In the genomic region with DNA sequence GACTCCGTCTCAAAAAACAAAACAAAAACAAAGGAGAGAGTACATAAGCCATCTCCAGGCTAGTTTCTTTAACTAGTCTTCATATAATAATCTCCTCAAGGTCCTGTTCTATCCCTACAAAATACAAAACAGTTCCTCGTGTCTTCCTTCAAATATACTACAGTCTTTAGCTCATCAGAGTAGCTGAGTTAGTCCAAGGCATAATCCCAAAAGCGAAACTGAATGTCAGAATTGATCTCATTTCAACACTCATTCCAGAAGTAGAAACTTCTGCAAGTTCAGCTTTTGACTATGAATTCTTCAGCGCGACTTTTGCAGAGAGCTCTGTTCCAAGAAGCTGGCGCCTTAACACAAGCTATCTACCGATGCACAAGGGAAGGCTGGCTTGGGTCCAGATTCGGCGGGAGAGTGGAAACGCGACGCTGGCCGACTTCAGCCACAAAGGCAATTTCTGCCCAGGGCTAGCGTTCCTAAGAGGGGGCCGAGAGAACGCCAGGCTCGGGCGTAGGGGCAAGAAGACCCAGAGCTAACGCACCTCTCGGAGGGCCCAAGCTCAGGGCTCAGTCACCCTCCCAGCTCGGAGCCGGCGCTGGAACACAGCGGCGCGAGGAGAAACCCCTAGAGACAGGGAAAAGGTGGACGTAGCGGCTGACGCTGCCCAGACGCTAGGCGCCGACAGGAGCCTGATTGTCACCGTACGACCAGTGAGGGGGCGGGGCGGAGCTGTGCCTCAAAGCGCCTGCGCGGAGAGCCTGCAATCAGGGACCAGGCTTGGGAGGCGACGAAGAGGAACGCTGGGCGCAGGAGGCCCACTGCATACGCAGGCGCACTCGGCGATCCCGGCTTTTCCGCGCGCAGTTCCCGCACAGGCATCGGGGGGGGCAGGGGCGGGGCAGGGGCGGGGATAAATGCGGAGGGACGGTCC, we compare ENCODE assay signal across 8 cellular contexts. TPM values are rescaled to one million over a fixed set of nuclear protein-coding genes. Genes with fewer than 3 reads are reported as not detected.
A peak's percentile ranks its signal among the peaks of the same experiment; 100 is the strongest.
DNase-seq lines count a peak whose midpoint lies in the region; ATAC-seq and TF ChIP-seq lines count a peak whose summit lies in the region.

No MANE protein-coding gene starts in this region.

- H3K4me1 ChIP-seq in HUES48 (ENCODE audit: control insufficient read depth, insufficient read depth, low read length): peaks cover 19% of the 10 kb centered on the region
- H3K4me1 ChIP-seq in NT2/D1 (ENCODE audit: insufficient read depth, insufficient read length): no peaks in the 10 kb centered on the region

- peaks cover 20% of the 10 kb centered on the region for H3K4me1 Mint-ChIP-seq in Calu3 (ENCODE audit: low read depth, unreplicated experiment)
- H3K4me1 Mint-ChIP-seq in endothelial cell (ENCODE audit: unreplicated experiment): peaks cover 26% of the 10 kb centered on the region
- peaks cover 47% of the 10 kb centered on the region for H3K4me1 Mint-ChIP-seq in mesothelial cell of epicardium

- H3K9me3 ChIP-seq in HUES48 (ENCODE audit: control insufficient read depth, insufficient read depth, low read length) (no peaks in the 10 kb centered on the region), NT2/D1 (ENCODE audit: insufficient read depth, low read length) (no peaks in the 10 kb centered on the region)

- H3K36me3 ChIP-seq in HUES48 (ENCODE audit: control insufficient read depth, insufficient read depth, low read length) (0 out of 2 replicates have a peak, but pooled peaks cover under 1% of the 10 kb centered on the region), NT2/D1 (ENCODE audit: insufficient read depth, insufficient read length, low read length) (peaks cover 1% of the 10 kb centered on the region)

- peak; percentile 83 for ATAC-seq in GM21423 (IDR thresholded peaks at IDR 0.05; ENCODE audit: unreplicated experiment)

- H3K27me3 Mint-ChIP-seq in Calu3 (ENCODE audit: unreplicated experiment): no peaks in the 10 kb centered on the region
- H3K27me3 Mint-ChIP-seq in endothelial cell (ENCODE audit: unreplicated experiment): peaks cover 2% of the 10 kb centered on the region
- H3K27me3 Mint-ChIP-seq in mesothelial cell of epicardium (ENCODE audit: low read depth): no peaks in the 10 kb centered on the region

- TF ChIP-seq CTCF in Calu3 (IDR thresholded peaks at IDR 0.05; ENCODE audit: unreplicated experiment) (no peak), endothelial cell (IDR thresholded peaks at IDR 0.05; ENCODE audit: unreplicated experiment) (no peak), mesothelial cell of epicardium (IDR thresholded peaks at IDR 0.05; ENCODE audit: unreplicated experiment) (no peak)

- intact Hi-C loops in Calu3 (cut with micrococcal nuclease; ENCODE audit: unreplicated experiment): no loop called here

- H3K36me3 Mint-ChIP-seq in Calu3 (ENCODE audit: insufficient read depth, unreplicated experiment) (peaks cover 30% of the 10 kb centered on the region), endothelial cell (ENCODE audit: low read depth, unreplicated experiment) (peaks cover 4% of the 10 kb centered on the region), mesothelial cell of epicardium (peaks cover 17% of the 10 kb centered on the region)

- H3K27me3 ChIP-seq in HUES48 (ENCODE audit: control insufficient read depth, insufficient read depth, low read length): no peaks in the 10 kb centered on the region
- no peaks in the 10 kb centered on the region for H3K27me3 ChIP-seq in NT2/D1 (ENCODE audit: insufficient read depth, insufficient read length)

- H3K4me3 ChIP-seq in HUES48 (ENCODE audit: low read depth, low read length): peak overlapping the region; percentile 98
- peak overlapping the region; percentile 87 for H3K4me3 ChIP-seq in NT2/D1 (ENCODE audit: insufficient read length, low read depth)

- TSS peak; percentile 60 for BruUV-seq in Calu3 (replicated peaks; lab: Mats Ljungman, UMichigan)

- peak overlapping the region; percentile 98 for H3K27ac ChIP-seq in HUES48 (ENCODE audit: low read depth, low read length)

- H3K9ac ChIP-seq in HUES48 (ENCODE audit: low read depth, low read length) (peak overlapping the region; percentile 78), NT2/D1 (ENCODE audit: insufficient read length, low read depth) (peak overlapping the region; percentile 97)

- H3K4me3 Mint-ChIP-seq in Calu3 (ENCODE audit: low read depth, unreplicated experiment): peak overlapping the region; percentile 94
- H3K4me3 Mint-ChIP-seq in endothelial cell (ENCODE audit: unreplicated experiment): peak overlapping the region; percentile 97
- H3K4me3 Mint-ChIP-seq in mesothelial cell of epicardium: peak overlapping the region; percentile 95

- H3K9me3 Mint-ChIP-seq in Calu3 (ENCODE audit: low read depth, unreplicated experiment) (no peaks in the 10 kb centered on the region), endothelial cell (ENCODE audit: unreplicated experiment) (no peaks in the 10 kb centered on the region), mesothelial cell of epicardium (peaks cover 10% of the 10 kb centered on the region)

- CTCF ChIA-PET in Calu3 (lab: Charles Lee): interaction anchor here (0.7 to 1.1 kb wide), 4 partner anchors 21 to 1931 kb away, joined by 3 to 4 read pairs (median 4); a partner anchor contains a TSS

- H3K27ac Mint-ChIP-seq in Calu3 (ENCODE audit: unreplicated experiment) (peak overlapping the region; percentile 86), endothelial cell (ENCODE audit: unreplicated experiment) (peak overlapping the region; percentile 94), mesothelial cell of epicardium (peak overlapping the region; percentile 100)

- peak; percentile 97 for DNase-seq in Calu3
- peak; percentile 99 for DNase-seq in NT2/D1 (ENCODE audit: low read depth, low spot score)
- peak; percentile 98 for DNase-seq in activated CD8-positive, alpha-beta memory T cell treated with anti-CD3 and anti-CD28 coated beads, Interleukin-2, amount 50 U/mL, for 4 hours
- DNase-seq in endothelial cell (ENCODE audit: low spot score): peak; percentile 99
- DNase-seq in mesothelial cell of epicardium (ENCODE audit: low spot score in 2 of 2, unreplicated experiment in 2 of 2): peak; percentile 98 to 100
- peak; percentile 94 for DNase-seq in stimulated activated CD8-positive, alpha-beta memory T cell treated with anti-CD3 and anti-CD28 coated beads, Interleukin-15, amount 100 ng/mL, for 4 hours (ENCODE audit: low read depth in 2 of 2)

RNA-seq across cellular contexts. Expression of a gene that starts 0.5 kb away (rescaled TPM):
- total RNA-seq in Calu3 (2022): 24.4 and 27.3 TPM in 2 replicates
- total RNA-seq in endothelial cell (ENCODE audit: unreplicated experiment): 7.9 TPM
- total RNA-seq in mesothelial cell of epicardium: 22.2 to 26.5 TPM (median 23.1 TPM) in 3 replicates

RNA-seq across cellular contexts. Expression of a gene that starts 46.0 kb away (rescaled TPM):
- total RNA-seq in Calu3 (2022): 73.1 and 80.8 TPM in 2 replicates
- total RNA-seq in endothelial cell (ENCODE audit: unreplicated experiment): 94.0 TPM
- total RNA-seq in mesothelial cell of epicardium: 39.3 to 42.5 TPM (median 41.6 TPM) in 3 replicates

Comparison
In these comparisons a context has a peak if more than half of its experiments do, and no peak if none do; other contexts are left out.
1. Peak in every context shown above with its lines: DNase-seq, ATAC-seq, H3K4me3 ChIP-seq and H3K27ac ChIP-seq.